18 cellular contexts compared by ENCODE assay signal in genomic region chr1:211750599-211750998, GRCh38.
"Had no signal": no experiment of that assay in that cellular context is flagged by ENCODE, and none has a peak within 500 bp of the region (broad histone marks: within the 10 kb centered on the region; RNA-seq: fewer than 3 reads in every experiment).

No MANE protein-coding gene starts in this region.

- ATAC-seq: effector memory CD8-positive, alpha-beta T cell; gastroesophageal sphincter; left lobe of liver; natural killer cell; T-helper 17 cell had no signal

- H3K36me3 Mint-ChIP-seq: activated naive CD8-positive, alpha-beta T cell treated with anti-CD3 and anti-CD28 coated beads for 36 hours had no signal

- H3K9me3 Mint-ChIP-seq: activated B cell treated with CpG ODN at 0.5 μM for 24 hours; activated CD8-positive, alpha-beta T cell treated with anti-CD3 and anti-CD28 coated beads for 36 hours; activated naive CD8-positive, alpha-beta T cell treated with anti-CD3 and anti-CD28 coated beads for 36 hours; activated T-cell treated with anti-CD3 and anti-CD28 coated beads, Interleukin-2, amount 50 U/mL, for 72 hours; dendritic cell treated with granulocyte-macrophage colony-stimulating factor and Interleukin-4, amounts not matched to agents 40 ng/mL and 50 ng/mL, for 4 days; effector memory CD8-positive, alpha-beta T cell; natural killer cell had no signal

- H3K27ac Mint-ChIP-seq: activated B cell treated with CpG ODN at 0.5 μM for 24 hours; activated CD8-positive, alpha-beta T cell treated with anti-CD3 and anti-CD28 coated beads for 36 hours; activated naive CD8-positive, alpha-beta T cell treated with anti-CD3 and anti-CD28 coated beads for 36 hours; dendritic cell treated with granulocyte-macrophage colony-stimulating factor and Interleukin-4, amounts not matched to agents 40 ng/mL and 50 ng/mL, for 4 days; effector memory CD8-positive, alpha-beta T cell; natural killer cell; T-helper 17 cell had no signal

- H3K4me3 Mint-ChIP-seq: activated B cell treated with CpG ODN at 0.5 μM for 24 hours; activated CD8-positive, alpha-beta T cell treated with anti-CD3 and anti-CD28 coated beads for 36 hours; activated naive CD8-positive, alpha-beta T cell treated with anti-CD3 and anti-CD28 coated beads for 36 hours; activated T-cell treated with anti-CD3 and anti-CD28 coated beads, Interleukin-2, amount 50 U/mL, for 72 hours; dendritic cell treated with granulocyte-macrophage colony-stimulating factor and Interleukin-4, amounts not matched to agents 40 ng/mL and 50 ng/mL, for 4 days; effector memory CD8-positive, alpha-beta T cell; natural killer cell; T-helper 17 cell had no signal

- H3K27ac ChIP-seq: brain microvascular endothelial cell, epithelial cell of prostate, gastroesophageal sphincter had no signal

- H3K4me1 Mint-ChIP-seq: activated B cell treated with CpG ODN at 0.5 μM for 24 hours, natural killer cell had no signal

- H3K27me3 ChIP-seq: brain microvascular endothelial cell, gastroesophageal sphincter had no signal

- H3K4me3 ChIP-seq: gastroesophageal sphincter had no signal

- H3K27me3 Mint-ChIP-seq: activated B cell treated with CpG ODN at 0.5 μM for 24 hours; activated CD8-positive, alpha-beta T cell treated with anti-CD3 and anti-CD28 coated beads for 36 hours; activated naive CD8-positive, alpha-beta T cell treated with anti-CD3 and anti-CD28 coated beads for 36 hours; dendritic cell treated with granulocyte-macrophage colony-stimulating factor and Interleukin-4, amounts not matched to agents 40 ng/mL and 50 ng/mL, for 4 days; effector memory CD8-positive, alpha-beta T cell; T-helper 17 cell had no signal

- DNase-seq: activated B cell treated with CpG ODN at 0.5 μM for 24 hours; activated CD4-positive, alpha-beta T cell treated with anti-CD3 and anti-CD28 coated beads for 48 hours; activated CD8-positive, alpha-beta T cell treated with anti-CD3 and anti-CD28 coated beads for 36 hours; activated gamma-delta T cell treated with Interleukin-2 at 50 U/mL for 16 hours; activated naive CD8-positive, alpha-beta T cell treated with anti-CD3 and anti-CD28 coated beads for 36 hours; activated T-cell treated with anti-CD3 and anti-CD28 coated beads, Interleukin-2, amount 50 U/mL, for 72 hours; anterior cingulate cortex; brain microvascular endothelial cell; effector memory CD8-positive, alpha-beta T cell; mammary epithelial cell; natural killer cell; stimulated activated CD4-positive, alpha-beta T cell treated with anti-CD3 and anti-CD28 coated beads, Interleukin-2, amount 100 ng/mL, for 48 hours; stimulated activated naive CD4-positive, alpha-beta T cell; T-helper 17 cell had no signal
